In the genomic region with DNA sequence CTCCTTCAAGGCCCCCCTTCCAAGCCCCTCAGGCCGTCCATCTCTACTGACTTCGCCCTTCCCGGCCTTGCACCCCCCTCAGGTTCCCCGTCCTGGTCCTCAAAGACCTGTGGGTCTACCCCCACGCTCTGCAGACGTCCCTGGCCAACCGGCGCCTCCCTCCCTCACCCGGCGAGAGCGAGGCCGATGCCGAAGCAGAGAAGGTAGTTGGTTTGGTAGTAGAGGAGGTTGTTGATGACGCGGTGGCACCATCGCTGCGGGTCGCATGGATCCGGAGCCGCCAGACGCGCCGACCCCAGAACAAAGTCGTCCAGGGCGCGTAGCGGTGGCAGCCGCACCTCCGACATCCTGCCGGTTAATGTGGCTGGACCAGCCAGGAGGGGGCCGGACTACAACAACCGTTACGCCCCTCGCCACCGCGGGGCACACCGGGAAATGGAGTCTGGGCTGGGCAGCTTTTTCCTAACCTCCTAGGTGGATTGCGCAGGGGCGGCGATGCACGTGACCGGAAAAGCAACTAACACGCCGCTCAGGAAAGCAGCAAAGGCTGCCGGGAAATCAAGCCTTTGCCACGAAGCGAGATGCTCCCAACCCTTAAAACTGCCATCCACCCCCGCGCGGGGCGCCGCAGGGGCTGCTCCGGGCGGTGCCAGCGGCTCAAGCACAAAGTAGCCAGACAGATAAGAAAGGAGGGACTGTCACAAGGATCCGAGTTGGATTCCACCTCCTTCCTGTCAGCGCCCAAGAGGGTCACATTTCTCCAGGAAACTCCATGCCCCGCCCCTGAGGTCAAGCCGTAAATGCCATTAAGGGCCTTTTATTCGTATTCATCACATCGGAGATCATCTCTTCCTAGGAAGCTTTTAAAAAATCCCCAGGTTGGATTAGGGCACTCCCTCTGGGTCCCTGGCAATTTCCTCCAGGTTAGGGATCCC, we compare ENCODE assay signal across 1 cellular context.
TF ChIP-seq lines count a peak whose summit lies in the region.

A gene with protein sequence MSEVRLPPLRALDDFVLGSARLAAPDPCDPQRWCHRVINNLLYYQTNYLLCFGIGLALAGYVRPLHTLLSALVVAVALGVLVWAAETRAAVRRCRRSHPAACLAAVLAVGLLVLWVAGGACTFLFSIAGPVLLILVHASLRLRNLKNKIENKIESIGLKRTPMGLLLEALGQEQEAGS (minus strand): TSS at position 362 of the 935 bp plus-strand sequence. CDS start 15 bp downstream, at position 347.

TF ChIP-seq in A549, 52 proteins besides CTCF, POLR2A, EP300 and RAD21 (continued from another document):
- TF ChIP-seq, protein P1, sequence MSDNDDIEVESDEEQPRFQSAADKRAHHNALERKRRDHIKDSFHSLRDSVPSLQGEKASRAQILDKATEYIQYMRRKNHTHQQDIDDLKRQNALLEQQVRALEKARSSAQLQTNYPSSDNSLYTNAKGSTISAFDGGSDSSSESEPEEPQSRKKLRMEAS (IDR thresholded peaks at IDR 0.05) = peak; percentile 99
- TF ChIP-seq, protein P2, sequence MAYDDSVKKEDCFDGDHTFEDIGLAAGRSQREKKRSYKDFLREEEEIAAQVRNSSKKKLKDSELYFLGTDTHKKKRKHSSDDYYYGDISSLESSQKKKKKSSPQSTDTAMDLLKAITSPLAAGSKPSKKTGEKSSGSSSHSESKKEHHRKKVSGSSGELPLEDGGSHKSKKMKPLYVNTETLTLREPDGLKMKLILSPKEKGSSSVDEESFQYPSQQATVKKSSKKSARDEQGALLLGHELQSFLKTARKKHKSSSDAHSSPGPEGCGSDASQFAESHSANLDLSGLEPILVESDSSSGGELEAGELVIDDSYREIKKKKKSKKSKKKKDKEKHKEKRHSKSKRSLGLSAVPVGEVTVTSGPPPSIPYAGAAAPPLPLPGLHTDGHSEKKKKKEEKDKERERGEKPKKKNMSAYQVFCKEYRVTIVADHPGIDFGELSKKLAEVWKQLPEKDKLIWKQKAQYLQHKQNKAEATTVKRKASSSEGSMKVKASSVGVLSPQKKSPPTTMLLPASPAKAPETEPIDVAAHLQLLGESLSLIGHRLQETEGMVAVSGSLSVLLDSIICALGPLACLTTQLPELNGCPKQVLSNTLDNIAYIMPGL (CRISPR knock-in tag; IDR thresholded peaks at IDR 0.05; ENCODE audit: borderline replicate concordance) = peak; percentile 90
- peak; percentile 81 for TF ChIP-seq NPAS2 (CRISPR knock-in tag; IDR thresholded peaks at IDR 0.05; ENCODE audit: borderline replicate concordance)
- TF ChIP-seq RNF2 (IDR thresholded peaks at IDR 0.05; ENCODE audit: borderline replicate concordance, low read depth) = peak; percentile 62; the same call in 1 of the 2 replicates
- TF ChIP-seq, protein P3, sequence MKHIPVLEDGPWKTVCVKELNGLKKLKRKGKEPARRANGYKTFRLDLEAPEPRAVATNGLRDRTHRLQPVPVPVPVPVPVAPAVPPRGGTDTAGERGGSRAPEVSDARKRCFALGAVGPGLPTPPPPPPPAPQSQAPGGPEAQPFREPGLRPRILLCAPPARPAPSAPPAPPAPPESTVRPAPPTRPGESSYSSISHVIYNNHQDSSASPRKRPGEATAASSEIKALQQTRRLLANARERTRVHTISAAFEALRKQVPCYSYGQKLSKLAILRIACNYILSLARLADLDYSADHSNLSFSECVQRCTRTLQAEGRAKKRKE (CRISPR knock-in tag; IDR thresholded peaks at IDR 0.05; ENCODE audit: low read depth) = peak; percentile 99
- peak; percentile 99 for TF ChIP-seq HOXB13 (CRISPR knock-in tag; IDR thresholded peaks at IDR 0.05; ENCODE audit: low read depth)
- peak; percentile 92; the same call in 1 of the 2 replicates for TF ChIP-seq ZSCAN20 (CRISPR knock-in tag; IDR thresholded peaks at IDR 0.05)
